ENCODE assay signal across 21 cellular contexts in the genomic region with DNA sequence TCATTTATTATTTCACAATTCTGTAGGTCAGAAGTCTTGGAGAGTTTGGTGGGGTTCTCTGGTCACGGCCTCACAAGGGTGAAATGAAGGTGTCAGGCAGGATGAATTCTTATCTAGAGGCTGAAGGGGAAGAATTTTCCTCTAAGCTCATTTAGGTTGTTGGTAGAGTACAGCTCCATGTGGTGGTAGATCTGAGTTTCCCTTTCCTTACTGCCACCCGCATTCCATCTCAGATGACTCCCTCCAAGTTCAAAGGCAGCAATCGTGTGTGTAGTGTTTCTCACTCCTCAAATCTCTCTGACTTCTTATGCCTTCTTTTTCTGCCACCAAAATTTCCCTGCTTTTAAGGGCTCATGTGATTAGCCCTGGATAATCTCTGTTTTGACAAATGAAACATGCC.
A peak's percentile ranks its signal among the peaks of the same experiment; 100 is the strongest.
DNase-seq lines count a peak whose midpoint lies in the region; ATAC-seq and TF ChIP-seq lines count a peak whose summit lies in the region.
"Had no signal": no experiment of that assay in that cellular context is flagged by ENCODE, and none has a peak within 500 bp of the region (broad histone marks: within the 10 kb centered on the region; RNA-seq: fewer than 3 reads in every experiment).

No MANE protein-coding gene starts in this region.

- H2BK120ac ChIP-seq in mesendoderm (ENCODE audit: low read depth, low read length), result peak overlapping the region; percentile 28

- 75% methylated on average over 3 of the region's 3 CpGs for WGBS in esophagus muscularis mucosa
- no CpG with 5 or more reads among the region's 3 CpGs for WGBS in mesendoderm (ENCODE audit: extremely low coverage, insufficient coverage, low lambda C conversion rate)

- H2BK5ac ChIP-seq in mesendoderm (ENCODE audit: low read length), result no peak overlapping the region

- H2BK15ac ChIP-seq in mesendoderm (replicated peaks; ENCODE audit: low read depth), result no peak overlapping the region

- H3K18ac ChIP-seq in mesendoderm (ENCODE audit: low read length), result no peak overlapping the region

- H3K9me3 ChIP-seq in cardiac muscle cell (ENCODE audit: low read depth), result no peaks in the 10 kb centered on the region
- H3K9me3 ChIP-seq in esophagus muscularis mucosa, result no peaks in the 10 kb centered on the region
- H3K9me3 ChIP-seq: BE2C had no signal

- peak in 1 of 2 donors; percentile 62 for DNase-seq in cardiac muscle cell (ENCODE audit: low read depth in 1 of 2, low spot score in 1 of 2)
- no peak for DNase-seq in left cardiac atrium
- peak; percentile 50 for DNase-seq in esophagus muscularis mucosa (ENCODE audit: extremely low spot score)
- peak; percentile 70 for DNase-seq in mesendoderm
- DNase-seq in OCI-M2 (lab: John Stamatoyannopoulos, UW; ENCODE audit: unreplicated experiment), result no peak
- no peak for DNase-seq in cortex of kidney (lab: John Stamatoyannopoulos, UW)
- DNase-seq: 8988T; ACHN; BE2C; C1 segment of cervical spinal cord; CD4-positive, CD25-positive, alpha-beta regulatory T cell; CD8-positive, alpha-beta memory T cell; COR-L47; DMS 273 treated with DMSO at 0.1 percent for 48 hours; DMS53; DND-41; EL; GM23248; HCEC 1CT had no signal

- no peak overlapping the region for H4K5ac ChIP-seq in mesendoderm (ENCODE audit: low read length)

- H3K9ac ChIP-seq in mesendoderm (ENCODE audit: low read length), result no peak overlapping the region
- H3K9ac ChIP-seq: GM23248 had no signal

- no peak overlapping the region for H2AK5ac ChIP-seq in mesendoderm (ENCODE audit: low read length)

- H3K4me3 ChIP-seq in cardiac muscle cell (no peak overlapping the region), esophagus muscularis mucosa (no peak overlapping the region), mesendoderm (ENCODE audit: low read length) (no peak overlapping the region)
- H3K4me3 ChIP-seq: GM12878, GM23248 had no signal

- H4K8ac ChIP-seq in mesendoderm (ENCODE audit: low read depth, low read length), result no peak overlapping the region

- no peaks in the 10 kb centered on the region for H3K36me3 ChIP-seq in cardiac muscle cell
- no peaks in the 10 kb centered on the region for H3K36me3 ChIP-seq in esophagus muscularis mucosa
- no peaks in the 10 kb centered on the region for H3K36me3 ChIP-seq in mesendoderm (ENCODE audit: control insufficient read depth, insufficient read depth, low read length)
- H3K36me3 ChIP-seq: BE2C had no signal

- H3K4me1 ChIP-seq in cardiac muscle cell (ENCODE audit: low read depth), result peaks cover 10% of the 10 kb centered on the region
- H3K4me1 ChIP-seq in esophagus muscularis mucosa, result no peaks in the 10 kb centered on the region
- peaks cover 2% of the 10 kb centered on the region for H3K4me1 ChIP-seq in mesendoderm (ENCODE audit: control insufficient read depth, low read depth, low read length)
- H3K4me1 ChIP-seq: BE2C had no signal

- no peaks in the 10 kb centered on the region for H3K79me2 ChIP-seq in mesendoderm (ENCODE audit: control insufficient read depth, insufficient read depth, low read length)

- no peak for TF ChIP-seq EP300 in esophagus muscularis mucosa (IDR thresholded peaks at IDR 0.05)

- ATAC-seq in left cardiac atrium, result no peak
- no peak for ATAC-seq in GM19324 (IDR thresholded peaks at IDR 0.05; ENCODE audit: low FRiP score, unreplicated experiment)
- ATAC-seq: GM12878 had no signal

- no peak overlapping the region for H3K4ac ChIP-seq in mesendoderm (ENCODE audit: low read depth, low read length)

- TF ChIP-seq CTCF in cardiac muscle cell (IDR thresholded peaks at IDR 0.05; ENCODE audit: low read depth, low read length), result no peak
- TF ChIP-seq CTCF in esophagus muscularis mucosa (IDR thresholded peaks at IDR 0.05), result no peak

- H3K27ac ChIP-seq in cardiac muscle cell (peak overlapping the region; percentile 55), esophagus muscularis mucosa (replicated peaks in 1 of 4) (no peak overlapping the region), mesendoderm (ENCODE audit: low read depth, low read length) (no peak overlapping the region)
- H3K27ac ChIP-seq: GM23248 had no signal

- H3K27me3 ChIP-seq in cardiac muscle cell, result no peaks in the 10 kb centered on the region
- no peaks in the 10 kb centered on the region for H3K27me3 ChIP-seq in esophagus muscularis mucosa
- H3K27me3 ChIP-seq in mesendoderm (ENCODE audit: insufficient read depth, low read length, poor library complexity), result no peaks in the 10 kb centered on the region
- H3K27me3 ChIP-seq: BE2C had no signal

- no peak overlapping the region for H3K56ac ChIP-seq in mesendoderm (ENCODE audit: low read length)

- H3K79me1 ChIP-seq in mesendoderm (ENCODE audit: low read length), result no peaks in the 10 kb centered on the region

- H3K23ac ChIP-seq in mesendoderm (ENCODE audit: low read length), result no peak overlapping the region

- no peak for TF ChIP-seq POLR2A in esophagus muscularis mucosa (IDR thresholded peaks at IDR 0.05; ENCODE audit: low read depth)

- H3K4me2 ChIP-seq in mesendoderm (ENCODE audit: low read length), result no peak overlapping the region

- intact Hi-C loops in left cardiac atrium (cut with DNase I) (no loop called here), esophagus muscularis mucosa (cut with DNase I) (no loop called here)

Comparison
In these comparisons a context has a peak if more than half of its experiments do, and no peak if none do; other contexts are left out.
1. DNase-seq: peak in esophagus muscularis mucosa (single experiment) and mesendoderm (single experiment); none in left cardiac atrium (single experiment), OCI-M2 (single experiment) and cortex of kidney (single experiment).